ENCODE assay signal across 8 cellular contexts in the genomic region with DNA sequence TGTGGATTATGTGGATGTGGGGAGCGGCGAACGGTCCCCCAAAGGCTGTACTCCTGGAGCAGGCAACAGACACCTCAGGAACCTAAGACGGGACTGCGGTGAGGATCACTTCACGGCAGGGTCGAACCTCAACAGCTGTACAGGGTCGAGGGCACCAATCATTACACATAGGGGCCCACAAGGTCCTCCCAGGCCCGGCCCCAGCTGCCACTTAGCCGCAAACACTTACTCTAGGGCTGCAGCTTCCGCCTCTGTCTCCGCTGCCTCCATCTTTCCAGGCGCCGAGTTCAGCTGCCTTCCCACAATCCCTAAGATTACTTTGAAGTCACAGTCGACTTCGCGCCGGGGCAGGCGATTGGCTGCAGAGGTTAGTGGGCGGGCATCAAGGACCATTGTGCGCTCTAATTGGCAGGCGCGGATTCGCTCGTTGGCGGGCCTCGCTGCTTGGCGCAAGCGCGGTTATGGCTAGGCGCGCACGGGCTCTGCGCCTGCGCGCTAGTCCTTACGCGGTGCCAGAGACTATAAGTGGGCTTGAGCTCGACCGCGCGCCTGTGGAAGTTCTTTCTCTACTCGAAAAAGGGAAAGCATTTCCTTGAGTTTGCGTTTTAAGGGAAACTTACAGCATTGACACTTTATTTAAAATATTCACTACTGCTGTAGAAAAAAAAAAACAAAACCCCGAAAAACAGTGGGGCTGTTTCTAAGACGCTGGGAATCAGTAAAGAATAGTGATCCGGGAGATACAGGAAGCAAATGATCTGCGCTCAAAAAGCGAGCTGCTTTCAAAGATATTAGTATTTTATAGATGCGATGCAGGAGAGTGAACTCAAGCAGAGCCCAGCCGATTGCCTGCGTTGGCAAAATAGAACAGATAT. TPM values are rescaled to one million over a fixed set of nuclear protein-coding genes. Genes with fewer than 3 reads are reported as not detected.
DNase-seq lines count a peak whose midpoint lies in the region; ATAC-seq and TF ChIP-seq lines count a peak whose summit lies in the region.

TSS of gene ZWINT (minus strand) at position 293 of the 875 bp plus-strand sequence. CDS start at position 270, 23 bp downstream.

- ATAC-seq in GM21737 (IDR thresholded peaks at IDR 0.05; ENCODE audit: unreplicated experiment): peak; percentile 99
- ATAC-seq in Panc1: peak; percentile 100
- ATAC-seq in esophagus mucosa: peak; percentile 100

- H3K27me3 Mint-ChIP-seq in activated T-cell treated with anti-CD3 and anti-CD28 coated beads, Interleukin-2, amount 50 U/mL, for 24 hours: no peaks in the 10 kb centered on the region

- H3K36me3 ChIP-seq in Panc1 (ENCODE audit: control insufficient read depth, insufficient read depth, low read length) (peaks cover 14% of the 10 kb centered on the region), muscle layer of colon (ENCODE audit: insufficient read depth, low read length) (no peaks in the 10 kb centered on the region)

- intact Hi-C loops in Panc1 (cut with micrococcal nuclease; ENCODE audit: unreplicated experiment): no loop called here

- H3K4me3 Mint-ChIP-seq in activated T-cell treated with anti-CD3 and anti-CD28 coated beads, Interleukin-2, amount 50 U/mL, for 24 hours: peak within 1 kb of the TSS; percentile 98

- peaks cover 48% of the 10 kb centered on the region for H3K36me3 Mint-ChIP-seq in activated T-cell treated with anti-CD3 and anti-CD28 coated beads, Interleukin-2, amount 50 U/mL, for 24 hours (ENCODE audit: low read depth)

- no peak within 1 kb of the TSS for H3K9ac ChIP-seq in muscle layer of colon (ENCODE audit: low read length)

- H3K4me3 ChIP-seq in Panc1 (ENCODE audit: low read depth in 2 of 2, low read length in 2 of 2): peak within 1 kb of the TSS; percentile 89 to 97
- H3K4me3 ChIP-seq in muscle layer of colon (ENCODE audit: low read depth in 1 of 2, low read length in 2 of 2): peak within 1 kb of the TSS; percentile 55 to 71

- BruUV-seq in Panc1 (replicated peaks; lab: Mats Ljungman, UMichigan): TSS peak; percentile 96

- DNase-seq in DMS79 (lab: John Stamatoyannopoulos, UW) (peak; percentile 71), KG1 (lab: John Stamatoyannopoulos, UW) (peak; percentile 82), Panc1 (ENCODE audit: low read depth, low spot score) (peak; percentile 84)
- DNase-seq in activated T-cell treated with anti-CD3 and anti-CD28 coated beads, Interleukin-2, amount 50 U/mL, for 24 hours: peak; percentile 93
- DNase-seq in stimulated activated CD8-positive, alpha-beta memory T cell treated with anti-CD3 and anti-CD28 coated beads, Interleukin-7, amount 100 ng/mL, for 1 hour (ENCODE audit: low read depth in 2 of 2): peak; percentile 74 to 80

- H3K27me3 ChIP-seq in Panc1 (ENCODE audit: control insufficient read depth, insufficient read depth, low read length) (no peaks in the 10 kb centered on the region), muscle layer of colon (ENCODE audit: control insufficient read depth in 1 of 2, insufficient read depth in 2 of 2, low read length in 2 of 2) (no peaks in the 10 kb centered on the region)

- in situ Hi-C loops in Panc1 (cut with HindIII; ENCODE audit: low pct_unique_long_range_greater_than_20kb, low sequenced_read_pairs): no loop called here

- peaks cover 3% of the 10 kb centered on the region; the same call in 1 of the 2 replicates for H3K4me1 ChIP-seq in Panc1 (ENCODE audit: control insufficient read depth, insufficient read depth, low read length)
- no peaks in the 10 kb centered on the region for H3K4me1 ChIP-seq in muscle layer of colon (ENCODE audit: insufficient read depth, low read length)

- H3K27ac Mint-ChIP-seq in activated T-cell treated with anti-CD3 and anti-CD28 coated beads, Interleukin-2, amount 50 U/mL, for 24 hours: peak within 1 kb of the TSS; percentile 95

- POLR2A ChIA-PET in Panc1 (lab: Charles Lee): interaction anchor here (0.7 kb wide), 2 partner anchors 9 to 792 kb away, joined by 3 to 5 read pairs; no protein-coding TSS in a partner anchor

- H3K9me3 ChIP-seq in Panc1 (ENCODE audit: control insufficient read depth, insufficient read depth, low read depth, low read length): no peaks in the 10 kb centered on the region
- H3K9me3 ChIP-seq in muscle layer of colon (ENCODE audit: low read length): no peaks in the 10 kb centered on the region

- no peaks in the 10 kb centered on the region for H3K9me3 Mint-ChIP-seq in activated T-cell treated with anti-CD3 and anti-CD28 coated beads, Interleukin-2, amount 50 U/mL, for 24 hours

- peak within 1 kb of the TSS; percentile 97 for H3K27ac ChIP-seq in Panc1 (ENCODE audit: low read length)
- no peak within 1 kb of the TSS for H3K27ac ChIP-seq in muscle layer of colon (ENCODE audit: low read depth, low read length)

- CTCF ChIA-PET in Panc1 (lab: Charles Lee): interaction anchor here (0.5 to 0.6 kb wide), 2 partner anchors 168 to 220 kb away, joined by 3 to 4 read pairs; no protein-coding TSS in a partner anchor

- H3K4me1 Mint-ChIP-seq in activated T-cell treated with anti-CD3 and anti-CD28 coated beads, Interleukin-2, amount 50 U/mL, for 24 hours (ENCODE audit: low read depth): peaks cover 44% of the 10 kb centered on the region

- no peak for TF ChIP-seq CTCF in Panc1 (IDR thresholded peaks at IDR 0.05)

RNA-seq across cellular contexts. Expression of gene ZWINT, which starts in this region (rescaled TPM):
- total RNA-seq in Panc1 (2021; ENCODE audit: unreplicated experiment) (85.8 TPM), esophagus mucosa (23.7 TPM)
- polyA plus RNA-seq in Panc1 (2012; ENCODE audit: insufficient read length): 61.5 TPM
